12 cellular contexts compared by ENCODE assay signal in genomic region chr14:102902523-102903247, GRCh38. TPM values are rescaled to one million over a fixed set of nuclear protein-coding genes. Genes with fewer than 3 reads are reported as not detected.
DNase-seq lines count a peak whose midpoint lies in the region; ATAC-seq and TF ChIP-seq lines count a peak whose summit lies in the region.
"Had no signal": no experiment of that assay in that cellular context is flagged by ENCODE, and none has a peak within 500 bp of the region (broad histone marks: within the 10 kb centered on the region; RNA-seq: fewer than 3 reads in every experiment).

No MANE protein-coding gene starts in this region.

- peaks cover 52% of the 10 kb centered on the region for H3K36me3 Mint-ChIP-seq in activated CD4-positive, alpha-beta T cell treated with anti-CD3 and anti-CD28 coated beads, Interleukin-2, amount 10 ng/mL, durations not matched to agents 24 days and 14 days (ENCODE audit: low read depth)
- peaks cover 30% of the 10 kb centered on the region for H3K36me3 Mint-ChIP-seq in activated CD8-positive, alpha-beta T cell treated with anti-CD3 and anti-CD28 coated beads, Interleukin-2, amount 10 ng/mL, durations not matched to agents 7 days and 5 days (ENCODE audit: low read depth)
- H3K36me3 Mint-ChIP-seq in immature natural killer cell = peaks cover 12 to 27% (median 20%) of the 10 kb centered on the region in 3 donors

- DNase-seq in activated CD4-positive, alpha-beta T cell treated with anti-CD3 and anti-CD28 coated beads, Interleukin-2, amount 10 ng/mL, durations not matched to agents 24 days and 14 days = no peak
- no peak for DNase-seq in activated CD4-positive, alpha-beta T cell treated with anti-CD3 and anti-CD28 coated beads for 48 hours
- peak; percentile 26 for DNase-seq in GM13976 (ENCODE audit: low spot score)
- no peak for DNase-seq in activated CD8-positive, alpha-beta T cell treated with anti-CD3 and anti-CD28 coated beads, Interleukin-2, amount 10 ng/mL, durations not matched to agents 7 days and 5 days
- peak; percentile 26 for DNase-seq in posterior vena cava (ENCODE audit: low spot score)
- no peak for DNase-seq in immature natural killer cell
- no peak for DNase-seq in HPDE6-E6E7 (ENCODE audit: extremely low spot score)
- DNase-seq: foreskin melanocyte; HCEC 1CT; NCI-H1092 treated with DMSO at 0.1 percent for 48 hours; stimulated activated CD8-positive, alpha-beta memory T cell treated with anti-CD3 and anti-CD28 coated beads, Interleukin-4, amount 100 ng/mL, for 48 hours had no signal

- H3K27ac Mint-ChIP-seq in activated CD4-positive, alpha-beta T cell treated with anti-CD3 and anti-CD28 coated beads, Interleukin-2, amount 10 ng/mL, durations not matched to agents 24 days and 14 days = peak overlapping the region; percentile 48
- peak overlapping the region; percentile 74 for H3K27ac Mint-ChIP-seq in activated CD8-positive, alpha-beta T cell treated with anti-CD3 and anti-CD28 coated beads, Interleukin-2, amount 10 ng/mL, durations not matched to agents 7 days and 5 days
- H3K27ac Mint-ChIP-seq in immature natural killer cell = peak overlapping the region in 2 of 6 donors; percentile 5 to 19

- CTCF ChIA-PET in activated CD8-positive, alpha-beta T cell treated with anti-CD3 and anti-CD28 coated beads, Interleukin-2, amount 10 ng/mL, durations not matched to agents 7 days and 5 days (lab: Charles Lee) = no interaction called here

- H3K27me3 Mint-ChIP-seq in activated CD4-positive, alpha-beta T cell treated with anti-CD3 and anti-CD28 coated beads, Interleukin-2, amount 10 ng/mL, durations not matched to agents 24 days and 14 days = no peaks in the 10 kb centered on the region
- no peaks in the 10 kb centered on the region for H3K27me3 Mint-ChIP-seq in activated CD8-positive, alpha-beta T cell treated with anti-CD3 and anti-CD28 coated beads, Interleukin-2, amount 10 ng/mL, durations not matched to agents 7 days and 5 days (ENCODE audit: low read depth)
- peaks cover 0 to 2% (median 2%) of the 10 kb centered on the region in 3 donors for H3K27me3 Mint-ChIP-seq in immature natural killer cell (ENCODE audit: low read depth in 3 of 3)

- intact Hi-C loops in activated CD4-positive, alpha-beta T cell treated with anti-CD3 and anti-CD28 coated beads, Interleukin-2, amount 10 ng/mL, durations not matched to agents 24 days and 14 days (cut with micrococcal nuclease) = no loop called here
- intact Hi-C loops in posterior vena cava (cut with DNase I) = no loop called here

- peaks cover 23% of the 10 kb centered on the region for H3K4me1 Mint-ChIP-seq in activated CD4-positive, alpha-beta T cell treated with anti-CD3 and anti-CD28 coated beads, Interleukin-2, amount 10 ng/mL, durations not matched to agents 24 days and 14 days
- peaks cover 29% of the 10 kb centered on the region for H3K4me1 Mint-ChIP-seq in activated CD8-positive, alpha-beta T cell treated with anti-CD3 and anti-CD28 coated beads, Interleukin-2, amount 10 ng/mL, durations not matched to agents 7 days and 5 days (ENCODE audit: low read depth)
- H3K4me1 Mint-ChIP-seq in immature natural killer cell = peaks cover 33 to 35% of the 10 kb centered on the region in 2 donors

- POLR2A ChIA-PET in activated CD8-positive, alpha-beta T cell treated with anti-CD3 and anti-CD28 coated beads, Interleukin-2, amount 10 ng/mL, durations not matched to agents 7 days and 5 days (lab: Charles Lee) = no interaction called here

- H3K9me3 Mint-ChIP-seq in activated CD4-positive, alpha-beta T cell treated with anti-CD3 and anti-CD28 coated beads, Interleukin-2, amount 10 ng/mL, durations not matched to agents 24 days and 14 days = no peaks in the 10 kb centered on the region
- no peaks in the 10 kb centered on the region for H3K9me3 Mint-ChIP-seq in activated CD8-positive, alpha-beta T cell treated with anti-CD3 and anti-CD28 coated beads, Interleukin-2, amount 10 ng/mL, durations not matched to agents 7 days and 5 days (ENCODE audit: insufficient read depth)
- H3K9me3 Mint-ChIP-seq in immature natural killer cell = no peaks in the 10 kb centered on the region

- no peak overlapping the region for H3K4me3 Mint-ChIP-seq in activated CD4-positive, alpha-beta T cell treated with anti-CD3 and anti-CD28 coated beads, Interleukin-2, amount 10 ng/mL, durations not matched to agents 24 days and 14 days
- no peak overlapping the region for H3K4me3 Mint-ChIP-seq in activated CD8-positive, alpha-beta T cell treated with anti-CD3 and anti-CD28 coated beads, Interleukin-2, amount 10 ng/mL, durations not matched to agents 7 days and 5 days
- no peak overlapping the region for H3K4me3 Mint-ChIP-seq in immature natural killer cell

- in situ Hi-C loops in GM13976 (cut with MboI; ENCODE audit: low sequenced_read_pairs, unreplicated experiment) = no loop called here

- no peak for TF ChIP-seq CTCF in GM13976 (IDR thresholded peaks at IDR 0.05; ENCODE audit: borderline replicate concordance, control extremely low read depth, extremely low read depth, insufficient read depth, missing control alignments)

- no peak for ATAC-seq in activated CD8-positive, alpha-beta T cell treated with anti-CD3 and anti-CD28 coated beads, Interleukin-2, amount 10 ng/mL, durations not matched to agents 7 days and 5 days
- no peak for ATAC-seq in GM18519 (IDR thresholded peaks at IDR 0.05; ENCODE audit: low FRiP score, unreplicated experiment)

RNA-seq across cellular contexts. Expression of gene AMN, which starts 19.8 kb away (rescaled TPM):
- 0.35 and 0.62 TPM in 2 replicates for total RNA-seq in activated CD4-positive, alpha-beta T cell treated with anti-CD3 and anti-CD28 coated beads, Interleukin-2, amount 10 ng/mL, durations not matched to agents 24 days and 14 days
- under 1 TPM; 0.91 to 0.95 TPM for total RNA-seq in activated CD8-positive, alpha-beta T cell treated with anti-CD3 and anti-CD28 coated beads, Interleukin-2, amount 10 ng/mL, durations not matched to agents 7 days and 5 days
- total RNA-seq in posterior vena cava = under 1 TPM in 1 of 2 donors, not detected in 1; 0.10 TPM
- polyA plus RNA-seq in immature natural killer cell = 1 to 10 TPM in 1 of 3 donors, under 1 TPM in 1, not detected in 1; 0.52 to 1.2 TPM

Comparison
In these comparisons a context has a peak if more than half of its experiments do, and no peak if none do; other contexts are left out.
1. DNase-seq: peak in GM13976 (single experiment) and posterior vena cava (single experiment); none in activated CD4-positive, alpha-beta T cell treated with anti-CD3 and anti-CD28 coated beads, Interleukin-2, amount 10 ng/mL, durations not matched to agents 24 days and 14 days (single experiment), activated CD4-positive, alpha-beta T cell treated with anti-CD3 and anti-CD28 coated beads for 48 hours (single experiment), activated CD8-positive, alpha-beta T cell treated with anti-CD3 and anti-CD28 coated beads, Interleukin-2, amount 10 ng/mL, durations not matched to agents 7 days and 5 days (single experiment), immature natural killer cell (0 of 3) and HPDE6-E6E7 (single experiment).